Comparison of ENCODE assay signal across 24 cellular contexts in the genomic region with DNA sequence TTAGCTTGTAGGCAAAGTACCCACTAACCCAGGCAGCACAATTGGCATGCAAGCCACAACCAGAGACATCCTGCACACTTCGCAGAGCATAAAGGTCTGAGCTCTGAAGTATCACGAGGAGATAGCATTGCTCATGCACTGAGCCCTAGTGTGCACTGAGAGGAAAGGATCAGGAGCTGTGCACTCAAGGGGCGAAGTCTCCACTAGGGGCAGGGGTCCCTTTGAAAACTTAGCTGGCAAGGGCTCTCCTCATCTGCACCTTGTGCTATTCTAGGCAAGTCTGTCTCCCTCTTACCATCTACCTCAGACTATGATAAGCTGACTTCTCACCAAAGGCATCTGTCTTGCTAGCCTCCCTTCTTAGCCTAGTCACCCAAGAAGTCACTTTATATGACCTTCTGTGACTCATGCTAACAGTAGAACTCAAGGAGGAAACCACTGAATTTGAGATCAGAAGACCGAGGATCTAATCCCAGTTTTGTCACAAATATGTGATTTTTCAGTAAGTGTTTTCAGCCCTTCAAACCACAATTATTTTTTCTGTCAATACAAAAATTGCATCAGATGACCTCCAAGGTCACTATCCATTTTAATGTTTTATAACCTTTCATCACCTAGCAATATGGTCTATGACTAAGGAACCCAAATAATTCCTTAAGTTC.
DNase-seq lines count a peak whose midpoint lies in the region; ATAC-seq, FAIRE-seq and TF ChIP-seq lines count a peak whose summit lies in the region.
"Had no signal": no experiment of that assay in that cellular context is flagged by ENCODE, and none has a peak within 500 bp of the region (broad histone marks: within the 10 kb centered on the region; RNA-seq: fewer than 3 reads in every experiment).

No MANE protein-coding gene starts in this region.

- no peak overlapping the region for H2AFZ ChIP-seq in H1 (ENCODE audit: low read length)

- H3K23ac ChIP-seq in H1 (ENCODE audit: insufficient read length), result no peak overlapping the region

- no peaks in the 10 kb centered on the region for H3K79me2 ChIP-seq in H1 (ENCODE audit: control insufficient read depth in 1 of 2, insufficient read depth in 2 of 2, low read length in 2 of 2)

- H2BK120ac ChIP-seq in H1 (replicated peaks; ENCODE audit: low read depth, low read length), result no peak overlapping the region

- no peaks in the 10 kb centered on the region for H4K20me1 ChIP-seq in H1 (replicated peaks in 1 of 2; ENCODE audit: control insufficient read depth in 1 of 2, insufficient read depth in 2 of 2, low read length in 2 of 2)

- no peak overlapping the region for H4K91ac ChIP-seq in H1 (replicated peaks; ENCODE audit: insufficient read length, low read length)

- no peaks in the 10 kb centered on the region for H3K27me3 ChIP-seq in H1 (replicated peaks in 1 of 4; ENCODE audit: control insufficient read depth in 3 of 4, extremely low read depth in 1 of 4, insufficient read depth in 3 of 4, low read length in 3 of 4)
- H3K27me3 ChIP-seq: esophagus muscularis mucosa, MG63 had no signal

- H3K9ac ChIP-seq in H1 (replicated peaks in 1 of 4; ENCODE audit: extremely low read depth in 1 of 4, low read depth in 3 of 4, low read length in 3 of 4), result no peak overlapping the region

- no peaks in the 10 kb centered on the region for H3K23me2 ChIP-seq in H1 (ENCODE audit: low read depth, low read length)

- TF ChIP-seq POLR2A in H1 (IDR thresholded peaks at IDR 0.05; ENCODE audit: control extremely low read depth in 1 of 2, low read depth in 2 of 2, low read length in 2 of 2), result no peak

- TF ChIP-seq CTCF in H1 (IDR thresholded peaks at IDR 0.05; ENCODE audit: control extremely low read depth in 1 of 3, insufficient read depth in 1 of 3, low read depth in 1 of 3, low read length in 3 of 3) (peak; percentile 22 to 63 (median 52); a peak in 3 of 4 replicates), retinal pigment epithelial cell (conservative IDR thresholded peaks at IDR 0.05; ENCODE audit: low read depth, low read length) (peak; percentile 27)

- H2BK20ac ChIP-seq in H1 (ENCODE audit: low read length), result no peak overlapping the region

- no peak overlapping the region for H3K14ac ChIP-seq in H1 (ENCODE audit: insufficient read length)

- no peak overlapping the region for H3K56ac ChIP-seq in H1 (replicated peaks; ENCODE audit: insufficient read length, low read depth, low read length)

- CTCF ChIA-PET in H1 (lab: Charles Lee; ENCODE audit: partially characterized antibody), result interaction anchor here (0.6 to 1.9 kb wide), 11 partner anchors 10 to 1376 kb away, joined by 3 to 13 read pairs (median 3); no protein-coding TSS in a partner anchor

- no peak overlapping the region for H3K4me2 ChIP-seq in H1 (ENCODE audit: insufficient read depth in 1 of 2, low read depth in 2 of 2, low read length in 2 of 2)
- H3K4me2 ChIP-seq: smooth muscle cell had no signal

- H3K4me3 ChIP-seq in H1 (ENCODE audit: extremely low read depth in 1 of 4, insufficient read depth in 2 of 4, low read depth in 3 of 4, low read length in 4 of 4) (no peak overlapping the region), retinal pigment epithelial cell (ENCODE audit: low read length) (no peak overlapping the region)
- H3K4me3 ChIP-seq: esophagus muscularis mucosa, MG63, psoas muscle, smooth muscle cell, stomach had no signal

- no peak for FAIRE-seq in H1 (lab: Jason Lieb, UNC)

- peaks cover 1 to 15% (median 9%) of the 10 kb centered on the region in 4 experiments; a peak in 6 of 7 replicates for H3K4me1 ChIP-seq in H1 (replicated peaks in 1 of 4; ENCODE audit: control insufficient read depth in 3 of 4, insufficient read depth in 4 of 4, low read length in 3 of 4)
- H3K4me1 ChIP-seq: psoas muscle, stomach had no signal

- TF ChIP-seq RAD21 in H1 (IDR thresholded peaks at IDR 0.05 in 1 of 2, conservative IDR thresholded peaks at IDR 0.05 in 1 of 2; ENCODE audit: low read depth in 2 of 2, low read length in 2 of 2), result peak in 1 of 2 experiments; percentile 48; a peak in 2 of 4 replicates

- H2BK5ac ChIP-seq in H1 (ENCODE audit: low read depth, low read length), result no peak overlapping the region

- 88% methylated on average over 4 of the region's 4 CpGs; no CpG with 5 or more reads in 1 of the 2 experiments for WGBS in H1 (ENCODE audit: extremely low coverage in 1 of 2, insufficient coverage in 1 of 2, insufficient read length in 1 of 2, insufficient replicate concordance in 2 of 2, low coverage in 1 of 2, low lambda C conversion rate in 2 of 2, missing lambda C conversion rate in 1 of 2), 2 experiments

- H2BK12ac ChIP-seq in H1 (ENCODE audit: low read depth, low read length), result no peak overlapping the region

- no peak for ATAC-seq in HG03378 (IDR thresholded peaks at IDR 0.05; ENCODE audit: unreplicated experiment)
- no peak for ATAC-seq in GM18517 (IDR thresholded peaks at IDR 0.05; ENCODE audit: unreplicated experiment)
- no peak for ATAC-seq in GM21786 (IDR thresholded peaks at IDR 0.05; ENCODE audit: unreplicated experiment)
- ATAC-seq: activated CD4-positive, alpha-beta T cell treated with anti-CD3 and anti-CD28 coated beads for 36 hours; activated T-cell treated with anti-CD3 and anti-CD28 coated beads, Interleukin-2, amount 50 U/mL, for 72 hours; left lobe of liver; psoas muscle had no signal

- H3K79me1 ChIP-seq in H1 (ENCODE audit: low read depth, low read length), result no peaks in the 10 kb centered on the region

- no peak overlapping the region for H4K5ac ChIP-seq in H1 (ENCODE audit: insufficient read length, low read depth, low read length)

- POLR2A ChIA-PET in H1 (lab: Charles Lee; ENCODE audit: partially characterized antibody), result no interaction called here

- H3K36me3 ChIP-seq in H1 (ENCODE audit: control insufficient read depth in 2 of 4, insufficient read depth in 4 of 4, low read length in 3 of 4), result no peaks in the 10 kb centered on the region
- H3K36me3 ChIP-seq: esophagus muscularis mucosa, MG63, stomach had no signal

- no peak overlapping the region for H3K18ac ChIP-seq in H1 (ENCODE audit: extremely low read depth, low read length)

- no peak overlapping the region for H2BK15ac ChIP-seq in H1 (ENCODE audit: low read length)

- H3K9me3 ChIP-seq in H1 (ENCODE audit: insufficient read depth in 2 of 2, low read depth in 1 of 2, low read length in 1 of 2), result no peaks in the 10 kb centered on the region
- H3K9me3 ChIP-seq: esophagus muscularis mucosa, MG63, psoas muscle, stomach had no signal

- no peak for TF ChIP-seq EP300 in H1 (IDR thresholded peaks at IDR 0.05; ENCODE audit: borderline replicate concordance in 1 of 2, low read depth in 2 of 2, low read length in 2 of 2)

- no peak overlapping the region for H3K4ac ChIP-seq in H1 (replicated peaks; ENCODE audit: insufficient read length, low read depth, low read length)

- no peak overlapping the region for H3K27ac ChIP-seq in H1 (ENCODE audit: low read depth, low read length)
- H3K27ac ChIP-seq: esophagus muscularis mucosa, psoas muscle, stomach had no signal

- no peak overlapping the region for H4K8ac ChIP-seq in H1 (ENCODE audit: extremely low read depth, insufficient read depth, low read length)

- peak; percentile 73 for DNase-seq in EL
- peak; percentile 71 for DNase-seq in M059J (ENCODE audit: low read depth)
- DNase-seq in H1 (ENCODE audit: low read depth in 1 of 2, low spot score in 2 of 2), result no peak
- no peak for DNase-seq in retinal pigment epithelial cell (ENCODE audit: low read depth)
- no peak for DNase-seq in stimulated activated CD4-positive, alpha-beta T cell treated with anti-CD3 and anti-CD28 coated beads, Interleukin-2, amount 100 ng/mL, for 24 hours
- DNase-seq: activated CD4-positive, alpha-beta T cell treated with anti-CD3 and anti-CD28 coated beads for 36 hours; activated T-cell treated with anti-CD3 and anti-CD28 coated beads, Interleukin-2, amount 50 U/mL, for 72 hours; AML-193; aorta; effector memory CD4-positive, alpha-beta T cell; IMR-90; MG63; NCI-H146; NCI-H748 treated with DMSO at 0.1 percent for 48 hours; psoas muscle; SHP77; stimulated activated CD4-positive, alpha-beta T cell treated with anti-CD3 and anti-CD28 coated beads, Interleukin-4, amount 100 ng/mL, for 24 hours; stomach had no signal

- no peak overlapping the region; the same call in 1 of the 2 replicates for H2AK5ac ChIP-seq in H1 (ENCODE audit: low read depth, low read length)

TF ChIP-seq in H1, 55 proteins besides CTCF, POLR2A, EP300 and RAD21:
- TF ChIP-seq, protein P1, sequence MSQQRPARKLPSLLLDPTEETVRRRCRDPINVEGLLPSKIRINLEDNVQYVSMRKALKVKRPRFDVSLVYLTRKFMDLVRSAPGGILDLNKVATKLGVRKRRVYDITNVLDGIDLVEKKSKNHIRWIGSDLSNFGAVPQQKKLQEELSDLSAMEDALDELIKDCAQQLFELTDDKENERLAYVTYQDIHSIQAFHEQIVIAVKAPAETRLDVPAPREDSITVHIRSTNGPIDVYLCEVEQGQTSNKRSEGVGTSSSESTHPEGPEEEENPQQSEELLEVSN (IDR thresholded peaks at IDR 0.05), result no peak
- no peak for TF ChIP-seq ASH2L (IDR thresholded peaks at IDR 0.05; ENCODE audit: low read length)
- no peak for TF ChIP-seq JUN (IDR thresholded peaks at IDR 0.05; ENCODE audit: low read depth, low read length)
- TF ChIP-seq HDAC6 (IDR thresholded peaks at IDR 0.05; ENCODE audit: low read depth, low read length), result no peak
- TF ChIP-seq CBX8 (IDR thresholded peaks at IDR 0.05; ENCODE audit: borderline replicate concordance, low read depth, low read length), result no peak
- TF ChIP-seq SRF (IDR thresholded peaks at IDR 0.05; ENCODE audit: low read depth, low read length), result no peak
- no peak for TF ChIP-seq EGR1 (IDR thresholded peaks at IDR 0.05; ENCODE audit: borderline replicate concordance, low read depth, low read length)
- TF ChIP-seq SP4 (IDR thresholded peaks at IDR 0.05; ENCODE audit: low read length), result no peak
- TF ChIP-seq GABPA (IDR thresholded peaks at IDR 0.05; ENCODE audit: borderline replicate concordance, insufficient read depth, low read length), result no peak
- TF ChIP-seq BRCA1 (IDR thresholded peaks at IDR 0.05; ENCODE audit: low read depth, low read length), result no peak
- TF ChIP-seq HDAC2 (IDR thresholded peaks at IDR 0.05; ENCODE audit: borderline replicate concordance in 1 of 2, low read depth in 2 of 2, low read length in 2 of 2), result no peak

Comparison
In these comparisons a context has a peak if more than half of its experiments do, and no peak if none do; other contexts are left out.
1. DNase-seq: peak in EL (single experiment) and M059J (single experiment); none in H1 (0 of 2), retinal pigment epithelial cell (single experiment) and stimulated activated CD4-positive, alpha-beta T cell treated with anti-CD3 and anti-CD28 coated beads, Interleukin-2, amount 100 ng/mL, for 24 hours (0 of 2).